9 cellular contexts compared by ENCODE assay signal in the genomic region with DNA sequence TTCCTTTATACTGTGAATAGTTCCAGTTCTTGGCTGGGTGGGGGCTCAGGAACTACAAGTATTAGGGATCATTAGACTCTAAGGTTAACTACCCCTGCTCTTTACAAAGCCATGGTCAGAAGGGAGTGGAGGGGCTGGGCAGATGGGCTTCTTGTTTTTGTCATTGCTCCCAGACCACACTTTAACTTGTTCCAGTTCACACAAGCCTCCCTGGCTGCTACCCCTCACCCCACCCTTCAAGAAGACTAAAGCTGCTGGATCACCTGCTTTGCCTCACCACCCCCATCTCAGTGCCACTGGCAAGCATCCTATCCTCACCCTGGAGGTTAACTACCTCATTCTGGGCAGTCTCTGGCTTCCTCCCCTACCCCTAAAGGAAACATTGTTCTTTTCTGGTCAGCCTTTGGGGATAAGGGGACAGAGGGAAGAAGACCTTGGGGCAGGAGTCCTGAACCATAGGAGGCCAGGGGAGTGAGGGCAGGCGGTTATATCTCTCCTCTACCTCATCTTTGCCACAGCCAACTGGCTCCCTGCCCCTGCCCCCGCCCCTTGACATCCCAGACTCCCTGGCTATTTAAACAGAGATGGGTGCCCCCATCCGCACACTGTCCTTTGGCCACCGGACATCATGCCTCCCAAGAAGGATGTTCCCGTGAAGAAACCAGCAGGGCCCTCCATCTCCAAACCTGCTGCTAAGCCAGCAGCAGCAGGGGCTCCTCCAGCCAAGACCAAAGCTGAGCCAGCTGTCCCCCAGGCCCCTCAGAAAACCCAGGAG. TPM values are rescaled to one million over a fixed set of nuclear protein-coding genes. Genes with fewer than 3 reads are reported as not detected.
DNase-seq lines count a peak whose midpoint lies in the region; ATAC-seq and TF ChIP-seq lines count a peak whose summit lies in the region.
"Had no signal": no experiment of that assay in that cellular context is flagged by ENCODE, and none has a peak within 500 bp of the region (broad histone marks: within the 10 kb centered on the region; RNA-seq: fewer than 3 reads in every experiment).

No MANE protein-coding gene starts in this region.

- WGBS in ectodermal cell, 2 experiments, result 83 to 88% methylated on average over 5 of the region's 5 CpGs

- H3K4me1 Mint-ChIP-seq in osteocyte (ENCODE audit: unreplicated experiment), result peaks cover 47% of the 10 kb centered on the region

- H3K27ac Mint-ChIP-seq in osteocyte (ENCODE audit: unreplicated experiment), result peak overlapping the region; percentile 95

- ATAC-seq in HG03175 (IDR thresholded peaks at IDR 0.05; ENCODE audit: unreplicated experiment) (no peak), GM21526 (IDR thresholded peaks at IDR 0.05; ENCODE audit: low FRiP score, unreplicated experiment) (no peak)

- no peaks in the 10 kb centered on the region for H3K27me3 Mint-ChIP-seq in osteocyte (ENCODE audit: unreplicated experiment)

- peaks cover 11% of the 10 kb centered on the region for H3K36me3 Mint-ChIP-seq in osteocyte (ENCODE audit: unreplicated experiment)

- DNase-seq in osteocyte (ENCODE audit: extremely low spot score, unreplicated experiment) (no peak), NCI-H1694 (lab: John Stamatoyannopoulos, UW) (no peak), C1 segment of cervical spinal cord (lab: John Stamatoyannopoulos, UW) (no peak)
- DNase-seq: KG1 had no signal

- peak overlapping the region; percentile 86 for H3K9ac ChIP-seq in OCI-LY3 (ENCODE audit: low read length)

- H3K36me3 ChIP-seq in OCI-LY3 (replicated peaks; ENCODE audit: low read depth, low read length) (no peaks in the 10 kb centered on the region), ectodermal cell (ENCODE audit: control insufficient read depth, insufficient read depth, low read length) (peaks cover 11% of the 10 kb centered on the region)

- no peaks in the 10 kb centered on the region for H3K9me3 ChIP-seq in OCI-LY3 (ENCODE audit: insufficient read depth, low read length)
- H3K9me3 ChIP-seq in ectodermal cell (ENCODE audit: control insufficient read depth, low read length), result no peaks in the 10 kb centered on the region

- H3K4me1 ChIP-seq in OCI-LY3 (ENCODE audit: low read length) (peaks cover 17% of the 10 kb centered on the region), ectodermal cell (ENCODE audit: control insufficient read depth, insufficient read depth, low read length) (peaks cover 23% of the 10 kb centered on the region)

- peak overlapping the region; percentile 93 for H3K4me3 Mint-ChIP-seq in osteocyte (ENCODE audit: unreplicated experiment)

- no peaks in the 10 kb centered on the region for H3K27me3 ChIP-seq in OCI-LY3 (ENCODE audit: low read depth, low read length)
- H3K27me3 ChIP-seq in ectodermal cell (ENCODE audit: control insufficient read depth, insufficient read depth, low read length, poor library complexity, severe bottlenecking), result no peaks in the 10 kb centered on the region

- TF ChIP-seq CTCF in OCI-LY3 (IDR thresholded peaks at IDR 0.05; ENCODE audit: low read depth, low read length), result no peak
- no peak for TF ChIP-seq CTCF in osteocyte (IDR thresholded peaks at IDR 0.05)

- H3K4me2 ChIP-seq in OCI-LY3 (ENCODE audit: low read length), result peak overlapping the region; percentile 94

- H4K20me1 ChIP-seq in OCI-LY3 (ENCODE audit: insufficient read depth, low read length), result no peaks in the 10 kb centered on the region

- peaks cover 12% of the 10 kb centered on the region for H3K79me2 ChIP-seq in OCI-LY3 (ENCODE audit: low read length)

- no peak overlapping the region for H2AFZ ChIP-seq in OCI-LY3 (ENCODE audit: low read depth, low read length)

- H3K27ac ChIP-seq in OCI-LY3 (ENCODE audit: low read length) (no peak overlapping the region), ectodermal cell (ENCODE audit: insufficient read depth, low read depth, low read length, poor library complexity, severe bottlenecking) (no peak overlapping the region)

- H3K4me3 ChIP-seq in GM08714 (ENCODE audit: low read length) (peak overlapping the region; percentile 69; the same call in 1 of the 2 replicates), OCI-LY3 (ENCODE audit: low read length) (peak overlapping the region; percentile 91), ectodermal cell (ENCODE audit: insufficient read depth, low read depth, low read length) (peak overlapping the region; percentile 68)

- no peaks in the 10 kb centered on the region for H3K9me3 Mint-ChIP-seq in osteocyte (ENCODE audit: unreplicated experiment)

RNA-seq across cellular contexts. Expression of gene MYL6B, which starts 1.1 kb away (rescaled TPM):
- polyA plus RNA-seq in ectodermal cell (2013, experiment 1 of 4), result 215 TPM
- 204 TPM for polyA plus RNA-seq in ectodermal cell (2013, experiment 2 of 4)
- polyA plus RNA-seq in ectodermal cell (2013, experiment 3 of 4), result 195 TPM
- polyA plus RNA-seq in ectodermal cell (2013, experiment 4 of 4), result 229 TPM
- 123 and 139 TPM in 2 replicates for total RNA-seq in osteocyte

RNA-seq across cellular contexts. Expression of gene MYL6, which starts 4.7 kb away (rescaled TPM):
- polyA plus RNA-seq in ectodermal cell (2013, experiment 1 of 4), result 1,681 TPM
- 1,478 TPM for polyA plus RNA-seq in ectodermal cell (2013, experiment 2 of 4)
- polyA plus RNA-seq in ectodermal cell (2013, experiment 3 of 4), result 1,294 TPM
- 1,438 TPM for polyA plus RNA-seq in ectodermal cell (2013, experiment 4 of 4)
- 1,490 and 1,549 TPM in 2 replicates for total RNA-seq in osteocyte

RNA-seq across cellular contexts. Expression of gene ESYT1, which starts 25.4 kb away (rescaled TPM):
- 117 TPM for polyA plus RNA-seq in ectodermal cell (2013, experiment 1 of 4)
- polyA plus RNA-seq in ectodermal cell (2013, experiment 2 of 4), result 139 TPM
- 80.5 TPM for polyA plus RNA-seq in ectodermal cell (2013, experiment 3 of 4)
- 88.8 TPM for polyA plus RNA-seq in ectodermal cell (2013, experiment 4 of 4)
- total RNA-seq in osteocyte, result 127 and 142 TPM in 2 replicates

RNA-seq across cellular contexts. Expression of gene ZC3H10, which starts 35.4 kb away (rescaled TPM):
- polyA plus RNA-seq in ectodermal cell (2013, experiment 1 of 4), result 8.6 TPM
- polyA plus RNA-seq in ectodermal cell (2013, experiment 2 of 4), result 7.2 TPM
- 5.1 TPM for polyA plus RNA-seq in ectodermal cell (2013, experiment 3 of 4)
- polyA plus RNA-seq in ectodermal cell (2013, experiment 4 of 4), result 5.5 TPM
- total RNA-seq in osteocyte, result 10.5 and 11.8 TPM in 2 replicates

RNA-seq across cellular contexts. Expression of gene SMARCC2, which starts 35.8 kb away (rescaled TPM):
- polyA plus RNA-seq in ectodermal cell (2013, experiment 1 of 4), result 133 TPM
- 140 TPM for polyA plus RNA-seq in ectodermal cell (2013, experiment 2 of 4)
- 112 TPM for polyA plus RNA-seq in ectodermal cell (2013, experiment 3 of 4)
- 120 TPM for polyA plus RNA-seq in ectodermal cell (2013, experiment 4 of 4)
- 122 and 128 TPM in 2 replicates for total RNA-seq in osteocyte
